In genomic region chr6:85684809-85685171, GRCh38 we compare ENCODE assay signal across 31 cellular contexts.
"Had no signal": no experiment of that assay in that cellular context is flagged by ENCODE, and none has a peak within 500 bp of the region (broad histone marks: within the 10 kb centered on the region; RNA-seq: fewer than 3 reads in every experiment).

No MANE protein-coding gene starts in this region.

- H3K4me2 ChIP-seq: KMS-11, SK-N-SH had no signal

- H3K9me3 ChIP-seq: MG63, Peyer's patch, SJSA1, SK-N-SH had no signal

- H3K27ac ChIP-seq: KMS-11, Peyer's patch, SJSA1 had no signal

- H3K9ac ChIP-seq: KMS-11, SK-N-SH had no signal

- H3K36me3 ChIP-seq: MG63, Peyer's patch, SJSA1 had no signal

- DNase-seq: MG63, NCI-H1048, NCI-H1092 treated with DMSO at 0.1 percent for 48 hours, NCI-H1105 treated with DMSO at 0.1 percent for 48 hours, NCI-H1417, NCI-H1436, NCI-H146, NCI-H1694, NCI-H187, NCI-H1930, NCI-H2029 treated with DMSO at 0.1 percent for 48 hours, NCI-H2081 treated with DMSO at 0.1 percent for 48 hours, NCI-H2107, NCI-H2171, NCI-H226, NCI-H446 treated with DMSO at 0.1 percent for 48 hours, NCI-H510A, NCI-H524, NCI-H526, NCI-H69, NCI-H748 treated with DMSO at 0.1 percent for 48 hours, NCI-H82, PC-3, Peyer's patch, Right ventricle myocardium superior, RPMI8226, SHP77 treated with DMSO at 0.1 percent for 48 hours, SK-N-SH, SW 1271 had no signal

- ATAC-seq: PC-3 had no signal

- H3K27me3 ChIP-seq: MG63, Peyer's patch, SJSA1 had no signal

- H3K4me3 ChIP-seq: MG63, Peyer's patch, SJSA1 had no signal
